Comparison of ENCODE assay signal across 28 cellular contexts in the genomic region with DNA sequence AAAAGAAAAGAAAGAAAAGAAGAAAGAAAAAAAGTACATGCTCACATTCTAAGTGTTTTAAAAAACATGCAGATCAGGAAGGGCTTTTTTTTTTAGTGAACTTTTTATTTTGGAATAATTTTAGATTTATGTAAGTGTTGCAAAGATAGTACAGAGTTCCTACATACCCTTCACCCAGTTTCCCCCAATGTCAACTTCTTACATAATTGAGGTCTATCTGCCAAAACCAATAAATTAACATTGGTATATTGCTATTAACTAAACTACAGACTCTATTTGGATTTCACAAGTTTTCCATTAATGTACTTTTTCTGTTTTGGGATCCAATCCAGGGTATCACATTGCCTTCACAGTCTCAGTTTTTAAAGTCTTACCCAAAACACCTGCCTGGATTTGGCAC.
"Had no signal": no experiment of that assay in that cellular context is flagged by ENCODE, and none has a peak within 500 bp of the region (broad histone marks: within the 10 kb centered on the region; RNA-seq: fewer than 3 reads in every experiment).

No MANE protein-coding gene starts in this region.

- H3K4me3 Mint-ChIP-seq: endodermal cell, mesothelial cell of epicardium had no signal

- H3K27ac Mint-ChIP-seq: endodermal cell, mesothelial cell of epicardium had no signal

- DNase-seq: dermis blood vessel endothelial cell; dorsolateral prefrontal cortex; effector CD4-positive, alpha-beta T cell; effector memory CD4-positive, alpha-beta T cell; endodermal cell; erythroblast; esophagus squamous epithelium; foreskin fibroblast; foreskin melanocyte; gastrocnemius medialis; glutamatergic neuron; head of caudate nucleus; heart right ventricle; hippocampal formation; left cardiac atrium; left lung; left ventricle myocardium superior; lower lobe of right lung; mesenchymal stem cell; mucosa of descending colon had no signal

- H3K4me1 ChIP-seq: esophagus squamous epithelium, gastrocnemius medialis, heart right ventricle, left lung, lower lobe of right lung had no signal

- H3K9me3 Mint-ChIP-seq: endodermal cell, mesothelial cell of epicardium had no signal

- H3K9me3 ChIP-seq: esophagus squamous epithelium, gastrocnemius medialis, left lung, lower lobe of right lung, mucosa of descending colon had no signal

- H3K36me3 ChIP-seq: esophagus squamous epithelium, gastrocnemius medialis, heart right ventricle, left lung, lower lobe of right lung had no signal

- H3K27ac ChIP-seq: coronary artery, dorsolateral prefrontal cortex, epithelial cell of prostate, esophagus squamous epithelium, gastrocnemius medialis, heart right ventricle, left lung, lower lobe of right lung had no signal

- H3K4me3 ChIP-seq: coronary artery, dorsolateral prefrontal cortex, esophagus squamous epithelium, gastrocnemius medialis, heart right ventricle, left lung, lower lobe of right lung, mucosa of descending colon had no signal

- ATAC-seq: esophagus mucosa, gastrocnemius medialis, heart right ventricle, left cardiac atrium, left lung, left ventricle myocardium superior, lower lobe of right lung, mucosa of descending colon had no signal

- FAIRE-seq: colon, endometrium, islet of Langerhans, keratinocyte had no signal
